1 cellular context compared by ENCODE assay signal in genomic region chr19:16360738-16361137, GRCh38.
TF ChIP-seq lines count a peak whose summit lies in the region.

No MANE protein-coding gene starts in this region.

TF ChIP-seq in SK-N-SH treated with all-trans-retinoic acid at 6 μM for 48 hours, 23 proteins besides CTCF, POLR2A, EP300 and RAD21 (continued from another document):
- TF ChIP-seq TOX (CRISPR knock-in tag; IDR thresholded peaks at IDR 0.05; ENCODE audit: borderline replicate concordance) (no peak), CSDC2 (CRISPR knock-in tag; IDR thresholded peaks at IDR 0.05) (no peak), ZFP3 (CRISPR knock-in tag; IDR thresholded peaks at IDR 0.05) (no peak), CSRNP3 (CRISPR knock-in tag; IDR thresholded peaks at IDR 0.05) (no peak), SNAI2 (CRISPR knock-in tag; IDR thresholded peaks at IDR 0.05) (no peak), ZFP30 (CRISPR knock-in tag; IDR thresholded peaks at IDR 0.05) (no peak), BACH2 (CRISPR knock-in tag; IDR thresholded peaks at IDR 0.05; ENCODE audit: borderline replicate concordance) (no peak), POU6F1 (CRISPR knock-in tag; IDR thresholded peaks at IDR 0.05; ENCODE audit: borderline replicate concordance, low read depth) (no peak)
- TF ChIP-seq, protein P1, sequence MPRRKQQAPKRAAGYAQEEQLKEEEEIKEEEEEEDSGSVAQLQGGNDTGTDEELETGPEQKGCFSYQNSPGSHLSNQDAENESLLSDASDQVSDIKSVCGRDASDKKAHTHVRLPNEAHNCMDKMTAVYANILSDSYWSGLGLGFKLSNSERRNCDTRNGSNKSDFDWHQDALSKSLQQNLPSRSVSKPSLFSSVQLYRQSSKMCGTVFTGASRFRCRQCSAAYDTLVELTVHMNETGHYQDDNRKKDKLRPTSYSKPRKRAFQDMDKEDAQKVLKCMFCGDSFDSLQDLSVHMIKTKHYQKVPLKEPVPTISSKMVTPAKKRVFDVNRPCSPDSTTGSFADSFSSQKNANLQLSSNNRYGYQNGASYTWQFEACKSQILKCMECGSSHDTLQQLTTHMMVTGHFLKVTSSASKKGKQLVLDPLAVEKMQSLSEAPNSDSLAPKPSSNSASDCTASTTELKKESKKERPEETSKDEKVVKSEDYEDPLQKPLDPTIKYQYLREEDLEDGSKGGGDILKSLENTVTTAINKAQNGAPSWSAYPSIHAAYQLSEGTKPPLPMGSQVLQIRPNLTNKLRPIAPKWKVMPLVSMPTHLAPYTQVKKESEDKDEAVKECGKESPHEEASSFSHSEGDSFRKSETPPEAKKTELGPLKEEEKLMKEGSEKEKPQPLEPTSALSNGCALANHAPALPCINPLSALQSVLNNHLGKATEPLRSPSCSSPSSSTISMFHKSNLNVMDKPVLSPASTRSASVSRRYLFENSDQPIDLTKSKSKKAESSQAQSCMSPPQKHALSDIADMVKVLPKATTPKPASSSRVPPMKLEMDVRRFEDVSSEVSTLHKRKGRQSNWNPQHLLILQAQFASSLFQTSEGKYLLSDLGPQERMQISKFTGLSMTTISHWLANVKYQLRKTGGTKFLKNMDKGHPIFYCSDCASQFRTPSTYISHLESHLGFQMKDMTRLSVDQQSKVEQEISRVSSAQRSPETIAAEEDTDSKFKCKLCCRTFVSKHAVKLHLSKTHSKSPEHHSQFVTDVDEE (CRISPR knock-in tag; IDR thresholded peaks at IDR 0.05) = no peak
- TF ChIP-seq, protein P2, sequence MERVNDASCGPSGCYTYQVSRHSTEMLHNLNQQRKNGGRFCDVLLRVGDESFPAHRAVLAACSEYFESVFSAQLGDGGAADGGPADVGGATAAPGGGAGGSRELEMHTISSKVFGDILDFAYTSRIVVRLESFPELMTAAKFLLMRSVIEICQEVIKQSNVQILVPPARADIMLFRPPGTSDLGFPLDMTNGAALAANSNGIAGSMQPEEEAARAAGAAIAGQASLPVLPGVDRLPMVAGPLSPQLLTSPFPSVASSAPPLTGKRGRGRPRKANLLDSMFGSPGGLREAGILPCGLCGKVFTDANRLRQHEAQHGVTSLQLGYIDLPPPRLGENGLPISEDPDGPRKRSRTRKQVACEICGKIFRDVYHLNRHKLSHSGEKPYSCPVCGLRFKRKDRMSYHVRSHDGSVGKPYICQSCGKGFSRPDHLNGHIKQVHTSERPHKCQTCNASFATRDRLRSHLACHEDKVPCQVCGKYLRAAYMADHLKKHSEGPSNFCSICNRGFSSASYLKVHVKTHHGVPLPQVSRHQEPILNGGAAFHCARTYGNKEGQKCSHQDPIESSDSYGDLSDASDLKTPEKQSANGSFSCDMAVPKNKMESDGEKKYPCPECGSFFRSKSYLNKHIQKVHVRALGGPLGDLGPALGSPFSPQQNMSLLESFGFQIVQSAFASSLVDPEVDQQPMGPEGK (CRISPR knock-in tag; IDR thresholded peaks at IDR 0.05; ENCODE audit: borderline replicate concordance) = no peak
TF ChIP-seq in SK-N-SH treated with all-trans-retinoic acid at 6 μM for 48 hours: peak in this region for 0.
